In genomic region chr2:151601803-151602202, GRCh38 we compare ENCODE assay signal across 7 cellular contexts.
A peak's percentile ranks its signal among the peaks of the same experiment; 100 is the strongest.
DNase-seq lines count a peak whose midpoint lies in the region; ATAC-seq, FAIRE-seq and TF ChIP-seq lines count a peak whose summit lies in the region.
"Not testable (repeated sequence)": the region's sequence is repeated elsewhere in the genome, so short reads cannot be mapped to it uniquely, and the experiment has no call there.

No MANE protein-coding gene starts in this region.

- not testable (repeated sequence) for H3K4me3 ChIP-seq in body of pancreas; naive thymus-derived CD4-positive, alpha-beta T cell (ENCODE audit: low read length)

- CTCF ChIA-PET in naive thymus-derived CD4-positive, alpha-beta T cell (lab: Charles Lee): not testable (repeated sequence)

- not testable (repeated sequence) for H3K27me3 Mint-ChIP-seq in naive thymus-derived CD4-positive, alpha-beta T cell

- not testable (repeated sequence) for TF ChIP-seq CTCF in body of pancreas (IDR thresholded peaks at IDR 0.05)

- intact Hi-C loops in body of pancreas (cut with DNase I); left cardiac atrium (cut with DNase I); naive thymus-derived CD4-positive, alpha-beta T cell (cut with micrococcal nuclease): not testable (repeated sequence)

- not testable (repeated sequence) for TF ChIP-seq POLR2A in body of pancreas (IDR thresholded peaks at IDR 0.05)

- no CpG with 5 or more reads among the region's 4 CpGs for WGBS in body of pancreas, 2 donors

- not testable (repeated sequence) for H3K4me3 Mint-ChIP-seq in naive thymus-derived CD4-positive, alpha-beta T cell

- not testable (repeated sequence) for H3K4me1 Mint-ChIP-seq in naive thymus-derived CD4-positive, alpha-beta T cell

- not testable (repeated sequence) for H3K36me3 Mint-ChIP-seq in naive thymus-derived CD4-positive, alpha-beta T cell

- not testable (repeated sequence) for DNase-seq in RCC 7860 (ENCODE audit: low spot score); body of pancreas; left cardiac atrium; naive thymus-derived CD4-positive, alpha-beta T cell

- H3K4me1 ChIP-seq in body of pancreas; naive thymus-derived CD4-positive, alpha-beta T cell (ENCODE audit: control insufficient read depth in 2 of 2, insufficient read depth in 2 of 2, low read length in 2 of 2): not testable (repeated sequence)

- not testable (repeated sequence) for H3K27ac ChIP-seq in body of pancreas; naive thymus-derived CD4-positive, alpha-beta T cell (ENCODE audit: low read depth, low read length)

- H3K9me3 ChIP-seq in body of pancreas; naive thymus-derived CD4-positive, alpha-beta T cell (ENCODE audit: control insufficient read depth in 2 of 3, low read length in 3 of 3): not testable (repeated sequence)

- ATAC-seq in GM18867 (IDR thresholded peaks at IDR 0.05; ENCODE audit: unreplicated experiment) (peak; percentile 68), GM21723 (IDR thresholded peaks at IDR 0.05; ENCODE audit: unreplicated experiment) (peak; percentile 59), HG03103 (IDR thresholded peaks at IDR 0.05; ENCODE audit: low read depth, unreplicated experiment) (peak; percentile 76), body of pancreas (peak; percentile 35), left cardiac atrium (peak; percentile 53 to 58)
- ATAC-seq in naive thymus-derived CD4-positive, alpha-beta T cell: peak; percentile 83

- H3K9me3 Mint-ChIP-seq in naive thymus-derived CD4-positive, alpha-beta T cell: not testable (repeated sequence)

- FAIRE-seq in RCC 7860 (lab: Jason Lieb, UNC): peak; percentile 67

- not testable (repeated sequence) for H3K27ac Mint-ChIP-seq in naive thymus-derived CD4-positive, alpha-beta T cell

- not testable (repeated sequence) for H3K36me3 ChIP-seq in body of pancreas (replicated peaks in 1 of 2; ENCODE audit: insufficient read depth in 1 of 2, low read depth in 2 of 2); naive thymus-derived CD4-positive, alpha-beta T cell (ENCODE audit: control insufficient read depth in 2 of 3, insufficient read depth in 3 of 3, low read length in 3 of 3)

- POLR2A ChIA-PET in naive thymus-derived CD4-positive, alpha-beta T cell (lab: Charles Lee): not testable (repeated sequence)

- not testable (repeated sequence) for H3K27me3 ChIP-seq in body of pancreas; naive thymus-derived CD4-positive, alpha-beta T cell (ENCODE audit: control insufficient read depth in 2 of 2, insufficient read depth in 2 of 2, low read length in 2 of 2)
